Comparison of ENCODE assay signal across 8 cellular contexts in genomic region chr17:60391419-60392041, GRCh38. TPM values are rescaled to one million over a fixed set of nuclear protein-coding genes. Genes with fewer than 3 reads are reported as not detected.
A peak's percentile ranks its signal among the peaks of the same experiment; 100 is the strongest.
DNase-seq lines count a peak whose midpoint lies in the region; ATAC-seq, FAIRE-seq and TF ChIP-seq lines count a peak whose summit lies in the region.

No MANE protein-coding gene starts in this region.

- TF ChIP-seq CTCF in A549 (IDR thresholded peaks at IDR 0.05) (no peak), fibroblast of the aortic adventitia (IDR thresholded peaks at IDR 0.05; ENCODE audit: insufficient read depth, low read length) (no peak), osteoblast (IDR thresholded peaks at IDR 0.05; ENCODE audit: extremely low read depth, low read depth, low read length) (no peak)

- no peaks in the 10 kb centered on the region for H3K36me3 ChIP-seq in osteoblast (ENCODE audit: insufficient read depth, low read length)

- H3K4me2 ChIP-seq in A549 (peak overlapping the region; percentile 75), osteoblast (ENCODE audit: insufficient read depth, low read length) (peak overlapping the region; percentile 90)

- H3K79me2 ChIP-seq in osteoblast (ENCODE audit: insufficient read depth, low read length) = peaks cover 53% of the 10 kb centered on the region

- peaks cover 23% of the 10 kb centered on the region for H4K20me1 ChIP-seq in osteoblast (ENCODE audit: insufficient read depth, low read length)

- peaks cover 45 to 48% (median 47%) of the 10 kb centered on the region in 3 donors for H3K4me1 Mint-ChIP-seq in T-cell

- 1% methylated on average over 24 of the region's 39 CpGs for WGBS in A549 (ENCODE audit: missing lambda C conversion rate)

- H3K36me3 Mint-ChIP-seq in T-cell = no peaks in the 10 kb centered on the region

- H3K27ac ChIP-seq in A549 (peak overlapping the region; percentile 96), osteoblast (ENCODE audit: low read depth, low read length) (peak overlapping the region; percentile 81)

- no peaks in the 10 kb centered on the region for H3K27me3 ChIP-seq in osteoblast (ENCODE audit: insufficient read depth, low read length)

- H3K4me3 ChIP-seq in A549 = peak overlapping the region; percentile 91
- peak overlapping the region; percentile 97 for H3K4me3 ChIP-seq in fibroblast of the aortic adventitia (ENCODE audit: low read depth, low read length)
- peak overlapping the region; percentile 96 for H3K4me3 ChIP-seq in osteoblast (ENCODE audit: insufficient read depth, low read length)

- H3K9me3 Mint-ChIP-seq in T-cell = no peaks in the 10 kb centered on the region

- H3K9me3 ChIP-seq in A549 = no peaks in the 10 kb centered on the region
- H3K9me3 ChIP-seq in osteoblast (ENCODE audit: low read depth, low read length) = no peaks in the 10 kb centered on the region

- FAIRE-seq in A549 (lab: Jason Lieb, UNC) = no peak

- CTCF ChIA-PET in A549 (lab: Yijun Ruan, JAX) = interaction anchor here (0.9 to 2.5 kb wide), 11 partner anchors 9 to 160 kb away, joined by 3 to 6 read pairs (median 3); no protein-coding TSS in a partner anchor
- CTCF ChIA-PET in T-cell (lab: Charles Lee) = interaction anchor here in 1 of 2 donors (0.5 to 1.0 kb wide), 6 partner anchors 136 to 1923 kb away, joined by 3 to 5 read pairs (median 4); partner anchors contain the start of gene PPM1D

- peak overlapping the region; percentile 95 to 96 for H3K27ac Mint-ChIP-seq in T-cell

- H3K27me3 Mint-ChIP-seq in T-cell = no peaks in the 10 kb centered on the region

- DNase-seq in A549 (ENCODE audit: low read depth in 1 of 2, low spot score in 1 of 2) = peak in 1 of 2 experiments; percentile 85
- peak in 4 of 34 experiments; percentile 2 to 15 (median 8) for DNase-seq in T-cell
- no peak for DNase-seq in fibroblast of the aortic adventitia (ENCODE audit: low read depth)
- DNase-seq in osteoblast (ENCODE audit: insufficient read length, low spot score, missing footprints) = peak; percentile 86
- no peak for DNase-seq in effector CD8-positive, alpha-beta T cell (lab: John Stamatoyannopoulos, UW)
- DNase-seq in NCI-H187 treated with DMSO at 0.1 percent for 48 hours (lab: John Stamatoyannopoulos, UW) = no peak

- peaks cover 32% of the 10 kb centered on the region for H3K4me1 ChIP-seq in A549
- peaks cover 22% of the 10 kb centered on the region for H3K4me1 ChIP-seq in osteoblast (ENCODE audit: insufficient read depth, low read length)

- peak overlapping the region; percentile 86 for H2AFZ ChIP-seq in osteoblast (ENCODE audit: low read length)

- TF ChIP-seq RAD21 in A549 (conservative IDR thresholded peaks at IDR 0.05 in 1 of 2, IDR thresholded peaks at IDR 0.05 in 1 of 2) = peak in 1 of 2 experiments; percentile 24; a peak in 2 of 5 replicates

- POLR2A ChIA-PET in A549 (lab: Yijun Ruan, JAX) (interaction anchor here (0.6 to 1.8 kb wide), 17 partner anchors 9 to 317 kb away, joined by 3 to 16 read pairs (median 6); partner anchors contain the start of genes APPBP2, BCAS3 and PPM1D), T-cell (lab: Charles Lee) (interaction anchor here (0.5 to 0.9 kb wide), 8 partner anchors 13 to 1733 kb away, joined by 3 to 9 read pairs (median 4); partner anchors contain the start of genes BCAS3 (in 1 of the 2), PPM1D (in 1 of the 2) and SKA2 (in 1 of the 2))

- ATAC-seq in A549 = peak; percentile 71 to 76
- ATAC-seq in GM18868 (IDR thresholded peaks at IDR 0.05; ENCODE audit: unreplicated experiment) = peak; percentile 17
- ATAC-seq in HG03095 (IDR thresholded peaks at IDR 0.05; ENCODE audit: unreplicated experiment) = peak; percentile 11
- peak; percentile 28 to 40 (median 30) for ATAC-seq in T-cell (replicated peaks in 1 of 4)

- peak overlapping the region; percentile 91 to 95 (median 93) for H3K4me3 Mint-ChIP-seq in T-cell

- no peak for TF ChIP-seq EP300 in A549 (IDR thresholded peaks at IDR 0.05)

- TF ChIP-seq POLR2A in A549 (IDR thresholded peaks at IDR 0.05; ENCODE audit: low read length) = no peak; the same call in none of the 2 replicates

TF ChIP-seq in A549, 52 proteins besides CTCF, POLR2A, EP300 and RAD21:
- TF ChIP-seq PBX3 (IDR thresholded peaks at IDR 0.05) (0 out of 2 replicates have a peak, but pooled peaks have one; percentile 20), FOXS1 (CRISPR knock-in tag; IDR thresholded peaks at IDR 0.05) (no peak), KDM5A (IDR thresholded peaks at IDR 0.05) (0 out of 2 replicates have a peak, but pooled peaks have one; percentile 9), CHD2 (IDR thresholded peaks at IDR 0.05; ENCODE audit: low read length, partially characterized antibody) (no peak), PHF8 (IDR thresholded peaks at IDR 0.05; ENCODE audit: borderline replicate concordance, low read depth) (peak; percentile 85)

RNA-seq across cellular contexts. Expression of gene USP32, which starts 0.4 kb away (rescaled TPM):
- 52.2 and 70.6 TPM in 2 replicates for polyA plus RNA-seq in A549 (2011; rRNA removed)
- 14.0 and 14.6 TPM in 2 replicates for polyA plus RNA-seq in A549 (2012; cell fraction: cytosol; rRNA removed)
- 8.7 and 11.6 TPM in 2 replicates for polyA plus RNA-seq in A549 (2012; cell fraction: nucleus; rRNA removed)
- 33.5 to 35.7 TPM (median 35.4 TPM) in 3 replicates for polyA plus RNA-seq in A549 (2017; fragmentation: RNase III; extraction: RNeasy Plus Mini Kit Qiagen cat#74134 plus additional on column Dnase treatment)
- 51.7 and 54.5 TPM in 2 replicates for polyA minus RNA-seq in A549 (2011; rRNA and poly(A)+ RNA removed)
- 10 to 100 TPM; 30.0 to 34.5 (median 31.4) TPM for total RNA-seq in T-cell
- 59.1 and 73.2 TPM in 2 replicates for total RNA-seq in fibroblast of the aortic adventitia (ENCODE audit: low replicate concordance)
- 99.5 and 116 TPM in 2 replicates for total RNA-seq in osteoblast

RNA-seq across cellular contexts. Expression of gene CHCT1, which starts 30.8 kb away (rescaled TPM):
- polyA plus RNA-seq in A549 (2011; rRNA removed) (0.10 and 0.26 TPM in 2 replicates), A549 (2017; fragmentation: RNase III; extraction: RNeasy Plus Mini Kit Qiagen cat#74134 plus additional on column Dnase treatment) (0.10 TPM in 1 of 3 replicates, not detected in the others)
- polyA plus RNA-seq in A549 (2012; cell fraction: cytosol; rRNA removed) = 0.04 TPM in 1 of 2 replicates, not detected in the other
- not detected in 2 replicates for polyA plus RNA-seq in A549 (2012; cell fraction: nucleus; rRNA removed)
- polyA minus RNA-seq in A549 (2011; rRNA and poly(A)+ RNA removed) = not detected in 2 replicates
- total RNA-seq in T-cell (not detected), fibroblast of the aortic adventitia (ENCODE audit: low replicate concordance) (not detected in 2 replicates), osteoblast (not detected in 2 replicates)

Comparison
In these comparisons a context has a peak if more than half of its experiments do, and no peak if none do; other contexts are left out.
1. ATAC-seq: peak in every context shown above with its lines; median percentile 74 in A549; 30 in T-cell; 17 in GM18868; 11 in HG03095.